ENCODE assay signal across 20 cellular contexts in the genomic region with DNA sequence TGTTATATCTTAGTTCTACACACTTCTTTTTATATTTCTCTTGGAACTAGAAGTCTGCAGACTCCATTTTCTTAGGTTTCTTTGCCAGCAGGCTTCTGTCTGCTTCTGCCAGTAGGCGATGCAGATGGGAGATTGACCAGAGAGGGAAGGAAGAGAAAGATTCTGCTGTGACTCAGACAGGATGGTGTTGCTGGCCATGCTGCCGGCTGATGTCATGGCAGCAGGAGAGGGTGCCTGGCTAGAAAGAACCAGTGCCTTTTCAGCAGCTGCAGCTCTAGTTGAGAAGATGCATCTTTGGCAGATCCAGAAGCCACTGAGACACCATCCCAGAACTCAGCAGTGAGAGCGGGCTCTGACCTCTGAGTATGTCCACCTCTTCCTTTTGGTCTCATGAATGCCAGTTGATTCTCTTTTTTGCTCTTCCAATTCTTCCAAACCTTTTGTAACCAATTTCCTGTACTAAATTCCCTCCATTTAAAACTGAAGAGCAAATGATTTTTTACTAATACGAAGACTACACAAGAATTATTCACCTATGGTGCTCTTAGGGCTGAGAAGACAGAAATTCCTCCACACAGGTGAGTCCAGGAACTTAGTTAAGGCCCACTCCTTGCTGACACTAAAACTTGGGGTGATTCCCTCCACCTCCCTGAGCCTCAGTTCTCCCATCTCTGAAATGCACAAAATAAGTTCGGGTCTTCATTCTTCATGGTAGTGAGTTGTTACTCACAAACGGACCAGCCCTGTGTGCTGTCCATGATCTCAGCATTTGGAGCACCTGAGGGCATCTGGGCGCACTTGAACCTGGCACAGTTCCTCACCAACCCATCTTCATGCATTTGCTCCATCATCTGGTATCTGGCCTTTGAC.
DNase-seq lines count a peak whose midpoint lies in the region; ATAC-seq, FAIRE-seq and TF ChIP-seq lines count a peak whose summit lies in the region.
"Had no signal": no experiment of that assay in that cellular context is flagged by ENCODE, and none has a peak within 500 bp of the region (broad histone marks: within the 10 kb centered on the region; RNA-seq: fewer than 3 reads in every experiment).

No MANE protein-coding gene starts in this region.

- no peak for FAIRE-seq in bronchial epithelial cell (lab: Jason Lieb, UNC)
- FAIRE-seq: D721Med had no signal

- 87 to 91% methylated on average over 7 of the region's 7 CpGs for WGBS in lung, 2 donors

- H3K9me3 ChIP-seq in lung (ENCODE audit: control insufficient read depth in 2 of 2, insufficient read depth in 1 of 2, low read length in 1 of 2) = no peaks in the 10 kb centered on the region
- no peaks in the 10 kb centered on the region for H3K9me3 ChIP-seq in colonic mucosa

- no peak overlapping the region for H3K4me3 Mint-ChIP-seq in GM23338
- H3K4me3 Mint-ChIP-seq in activated T-helper 17 cell treated with anti-CD3 and anti-CD28 coated beads, Interleukin-2, amount 50 U/mL, for 72 hours = no peak overlapping the region
- H3K4me3 Mint-ChIP-seq: CD4-positive, alpha-beta memory T cell; HFFc6 had no signal

- no peak overlapping the region for H3K9ac ChIP-seq in colonic mucosa (ENCODE audit: low read depth in 2 of 2, low read length in 2 of 2)

- H3K4me3 ChIP-seq in GM23338 (no peak overlapping the region), bronchial epithelial cell (ENCODE audit: low read depth, low read length) (no peak overlapping the region), lung (no peak overlapping the region), colonic mucosa (no peak overlapping the region)
- H3K4me3 ChIP-seq: SJCRH30 had no signal

- H3K4me1 ChIP-seq in GM23338 (ENCODE audit: insufficient read depth) = peaks cover 8% of the 10 kb centered on the region; the same call in 1 of the 2 replicates
- H3K4me1 ChIP-seq in lung (ENCODE audit: control insufficient read depth in 2 of 2, insufficient read depth in 2 of 2, low read length in 2 of 2) = no peaks in the 10 kb centered on the region
- no peaks in the 10 kb centered on the region for H3K4me1 ChIP-seq in colonic mucosa

- H3K4me2 ChIP-seq in GM23338 = no peak overlapping the region

- H3K27ac Mint-ChIP-seq in GM23338 = no peak overlapping the region
- H3K27ac Mint-ChIP-seq in activated T-helper 17 cell treated with anti-CD3 and anti-CD28 coated beads, Interleukin-2, amount 50 U/mL, for 72 hours = no peak overlapping the region
- H3K27ac Mint-ChIP-seq: CD4-positive, alpha-beta memory T cell; HFFc6 had no signal

- ATAC-seq in GM23338 (no peak), lung (ENCODE audit: insufficient read depth, low FRiP score) (no peak)
- no peak for ATAC-seq in activated T-helper 17 cell treated with anti-CD3 and anti-CD28 coated beads, Interleukin-2, amount 50 U/mL, for 72 hours (replicated peaks)

- no peak for TF ChIP-seq CTCF in 22Rv1 (IDR thresholded peaks at IDR 0.05)
- no peak for TF ChIP-seq CTCF in GM23338 (conservative IDR thresholded peaks at IDR 0.05; ENCODE audit: low read depth in 2 of 2)
- no peak for TF ChIP-seq CTCF in bronchial epithelial cell (IDR thresholded peaks at IDR 0.05; ENCODE audit: insufficient read depth, low read length, severe bottlenecking)
- no peak for TF ChIP-seq CTCF in lung (IDR thresholded peaks at IDR 0.05; ENCODE audit: control extremely low read depth, extremely low read depth)
- no peak for TF ChIP-seq CTCF in colonic mucosa (IDR thresholded peaks at IDR 0.05)

- H3F3A ChIP-seq in GM23338 (replicated peaks; ENCODE audit: low read depth) = no peaks in the 10 kb centered on the region

- H3K36me3 ChIP-seq in GM23338 (ENCODE audit: insufficient read depth) (no peaks in the 10 kb centered on the region), bronchial epithelial cell (ENCODE audit: control insufficient read depth, insufficient read depth, low read length) (no peaks in the 10 kb centered on the region), lung (ENCODE audit: control insufficient read depth in 2 of 2, insufficient read depth in 2 of 2, low read length in 2 of 2) (no peaks in the 10 kb centered on the region), colonic mucosa (no peaks in the 10 kb centered on the region)
- H3K36me3 ChIP-seq: SJCRH30 had no signal

- H3K27me3 Mint-ChIP-seq in GM23338 (ENCODE audit: insufficient read depth, low read depth, poor library complexity) = no peaks in the 10 kb centered on the region
- peaks cover 3% of the 10 kb centered on the region for H3K27me3 Mint-ChIP-seq in activated T-helper 17 cell treated with anti-CD3 and anti-CD28 coated beads, Interleukin-2, amount 50 U/mL, for 72 hours

- intact Hi-C loops in colonic mucosa (cut with DNase I) = no loop called here

- H3K27me3 ChIP-seq in GM23338 (ENCODE audit: insufficient read depth) (no peaks in the 10 kb centered on the region), bronchial epithelial cell (ENCODE audit: control insufficient read depth, insufficient read depth, low read length) (no peaks in the 10 kb centered on the region), lung (ENCODE audit: control insufficient read depth, insufficient read depth) (no peaks in the 10 kb centered on the region), colonic mucosa (no peaks in the 10 kb centered on the region)
- H3K27me3 ChIP-seq: SJCRH30 had no signal

- DNase-seq in GM23338 (ENCODE audit: low spot score) (no peak), bronchial epithelial cell (ENCODE audit: low read depth) (peak; percentile 58), lung (ENCODE audit: low spot score) (peak; percentile 22), colonic mucosa (no peak), putamen (ENCODE audit: low spot score) (no peak), amniotic stem cell (lab: John Stamatoyannopoulos, UW) (no peak)
- DNase-seq: ACHN; GOT3; HFFc6; MM.1S; NCI-H2029 treated with DMSO at 0.1 percent for 48 hours; NCI-H526; NK-92 treated with Interleukin-12 subunit alpha and Interleukin-12 subunit beta, amount 100 ng/mL, for 24 hours; OCI-M1; RPMI8226; SJCRH30 had no signal

- no peaks in the 10 kb centered on the region; the same call in 2 of the 3 replicates for H3K36me3 Mint-ChIP-seq in GM23338 (ENCODE audit: low read depth)
- no peaks in the 10 kb centered on the region for H3K36me3 Mint-ChIP-seq in activated T-helper 17 cell treated with anti-CD3 and anti-CD28 coated beads, Interleukin-2, amount 50 U/mL, for 72 hours (ENCODE audit: low read depth)
- H3K36me3 Mint-ChIP-seq: CD4-positive, alpha-beta memory T cell had no signal

- H3K79me2 ChIP-seq in GM23338 (replicated peaks; ENCODE audit: insufficient read depth) = no peaks in the 10 kb centered on the region

- H4K20me1 ChIP-seq in GM23338 (replicated peaks; ENCODE audit: insufficient read depth) = no peaks in the 10 kb centered on the region

- peaks cover 8% of the 10 kb centered on the region for H3K4me1 Mint-ChIP-seq in GM23338
- no peaks in the 10 kb centered on the region for H3K4me1 Mint-ChIP-seq in activated T-helper 17 cell treated with anti-CD3 and anti-CD28 coated beads, Interleukin-2, amount 50 U/mL, for 72 hours
- H3K4me1 Mint-ChIP-seq: CD4-positive, alpha-beta memory T cell had no signal

- peaks cover 4% of the 10 kb centered on the region; the same call in 2 of the 3 replicates for H3K9me3 Mint-ChIP-seq in GM23338
- no peaks in the 10 kb centered on the region for H3K9me3 Mint-ChIP-seq in activated T-helper 17 cell treated with anti-CD3 and anti-CD28 coated beads, Interleukin-2, amount 50 U/mL, for 72 hours

- peak overlapping the region; percentile 72 for H2AFZ ChIP-seq in GM23338

- H3K27ac ChIP-seq in 22Rv1 = peak overlapping the region; percentile 53
- H3K27ac ChIP-seq in GM23338 (ENCODE audit: low read depth) = no peak overlapping the region
- H3K27ac ChIP-seq in lung (ENCODE audit: low read depth in 1 of 2, low read length in 1 of 2) = no peak overlapping the region
- no peak overlapping the region for H3K27ac ChIP-seq in colonic mucosa
- H3K27ac ChIP-seq: SJCRH30 had no signal

- H3K9me2 ChIP-seq in GM23338 (ENCODE audit: insufficient read depth) = peaks cover 34% of the 10 kb centered on the region

TF ChIP-seq in GM23338, 12 proteins besides CTCF, POLR2A, EP300 and RAD21 (continues in another document):
- no peak for TF ChIP-seq POLR2AphosphoS5 (IDR thresholded peaks at IDR 0.05; ENCODE audit: low read depth)
- TF ChIP-seq STAT1 (IDR thresholded peaks at IDR 0.05; ENCODE audit: unreplicated experiment) = no peak
- no peak for TF ChIP-seq CREB1 (CRISPR knock-in tag; IDR thresholded peaks at IDR 0.05; ENCODE audit: low read depth)
- no peak for TF ChIP-seq ZNF331 (CRISPR knock-in tag; IDR thresholded peaks at IDR 0.05; ENCODE audit: low read depth)
- TF ChIP-seq EZH2phosphoT487 (IDR thresholded peaks at IDR 0.05; ENCODE audit: unreplicated experiment) = no peak
- TF ChIP-seq, protein P1, sequence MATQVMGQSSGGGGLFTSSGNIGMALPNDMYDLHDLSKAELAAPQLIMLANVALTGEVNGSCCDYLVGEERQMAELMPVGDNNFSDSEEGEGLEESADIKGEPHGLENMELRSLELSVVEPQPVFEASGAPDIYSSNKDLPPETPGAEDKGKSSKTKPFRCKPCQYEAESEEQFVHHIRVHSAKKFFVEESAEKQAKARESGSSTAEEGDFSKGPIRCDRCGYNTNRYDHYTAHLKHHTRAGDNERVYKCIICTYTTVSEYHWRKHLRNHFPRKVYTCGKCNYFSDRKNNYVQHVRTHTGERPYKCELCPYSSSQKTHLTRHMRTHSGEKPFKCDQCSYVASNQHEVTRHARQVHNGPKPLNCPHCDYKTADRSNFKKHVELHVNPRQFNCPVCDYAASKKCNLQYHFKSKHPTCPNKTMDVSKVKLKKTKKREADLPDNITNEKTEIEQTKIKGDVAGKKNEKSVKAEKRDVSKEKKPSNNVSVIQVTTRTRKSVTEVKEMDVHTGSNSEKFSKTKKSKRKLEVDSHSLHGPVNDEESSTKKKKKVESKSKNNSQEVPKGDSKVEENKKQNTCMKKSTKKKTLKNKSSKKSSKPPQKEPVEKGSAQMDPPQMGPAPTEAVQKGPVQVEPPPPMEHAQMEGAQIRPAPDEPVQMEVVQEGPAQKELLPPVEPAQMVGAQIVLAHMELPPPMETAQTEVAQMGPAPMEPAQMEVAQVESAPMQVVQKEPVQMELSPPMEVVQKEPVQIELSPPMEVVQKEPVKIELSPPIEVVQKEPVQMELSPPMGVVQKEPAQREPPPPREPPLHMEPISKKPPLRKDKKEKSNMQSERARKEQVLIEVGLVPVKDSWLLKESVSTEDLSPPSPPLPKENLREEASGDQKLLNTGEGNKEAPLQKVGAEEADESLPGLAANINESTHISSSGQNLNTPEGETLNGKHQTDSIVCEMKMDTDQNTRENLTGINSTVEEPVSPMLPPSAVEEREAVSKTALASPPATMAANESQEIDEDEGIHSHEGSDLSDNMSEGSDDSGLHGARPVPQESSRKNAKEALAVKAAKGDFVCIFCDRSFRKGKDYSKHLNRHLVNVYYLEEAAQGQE (IDR thresholded peaks at IDR 0.05; ENCODE audit: unreplicated experiment) = no peak
- no peak for TF ChIP-seq ZNF114 (CRISPR knock-in tag; IDR thresholded peaks at IDR 0.05)
- TF ChIP-seq NANOG (IDR thresholded peaks at IDR 0.05; ENCODE audit: borderline replicate concordance) = no peak

Comparison
In these comparisons a context has a peak if more than half of its experiments do, and no peak if none do; other contexts are left out.
1. DNase-seq: peak in bronchial epithelial cell (single experiment) and lung (single experiment); none in GM23338 (single experiment), colonic mucosa (single experiment), putamen (single experiment) and amniotic stem cell (single experiment).